Comparison of ENCODE assay signal across 8 cellular contexts in the genomic region with DNA sequence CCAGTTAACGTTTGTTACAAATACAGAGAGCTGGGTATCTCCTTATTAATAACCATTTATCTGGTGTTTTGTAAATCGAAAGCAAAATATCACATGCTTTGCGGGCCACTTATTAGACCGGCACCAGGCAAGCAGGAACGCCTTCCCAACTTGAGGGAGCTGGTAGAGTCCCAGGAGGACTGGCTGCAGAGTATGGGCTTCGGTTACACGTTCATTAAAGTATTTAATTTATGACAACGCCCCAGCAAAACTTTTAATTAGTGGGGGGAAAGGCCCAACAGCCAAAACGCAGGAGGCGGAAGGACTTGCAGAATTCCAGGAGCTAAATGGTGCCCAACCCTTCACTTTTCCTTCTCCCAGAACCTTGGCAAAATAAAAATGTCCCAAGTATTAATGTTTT. TPM values are rescaled to one million over a fixed set of nuclear protein-coding genes. Genes with fewer than 3 reads are reported as not detected.
DNase-seq lines count a peak whose midpoint lies in the region; FAIRE-seq and TF ChIP-seq lines count a peak whose summit lies in the region.

No MANE protein-coding gene starts in this region.

- peak overlapping the region; percentile 78 to 84 for H3K9ac ChIP-seq in kidney (ENCODE audit: low read length in 2 of 2)

- no peak for FAIRE-seq in kidney (lab: Jason Lieb, UNC)

- intact Hi-C loops in kidney (cut with DNase I): loop anchor here (10.0 kb wide), 1 partner anchor 102 kb away; no protein-coding TSS in a partner anchor

- peaks cover 0 to 26% of the 10 kb centered on the region in 2 donors for H3K36me3 ChIP-seq in kidney (ENCODE audit: control insufficient read depth in 1 of 2, insufficient read depth in 2 of 2, low read length in 2 of 2)

- H3K4me1 ChIP-seq in kidney (ENCODE audit: control insufficient read depth in 1 of 2, insufficient read depth in 1 of 2, low read depth in 1 of 2, low read length in 2 of 2): peaks cover 43 to 50% of the 10 kb centered on the region in 2 donors

- H3K27me3 Mint-ChIP-seq in T-helper 2 cell treated with Interferon-gamma antibody and Interleukin-4, amounts not matched to agents 5 μg/mL and 100 μg/mL, for 36 hours (ENCODE audit: low read depth): peaks cover under 1% of the 10 kb centered on the region
- H3K27me3 Mint-ChIP-seq in activated naive CD8-positive, alpha-beta T cell: no peaks in the 10 kb centered on the region

- H3K4me3 ChIP-seq in kidney (ENCODE audit: low read length in 2 of 2): peak overlapping the region; percentile 82 to 99

- no peak for DNase-seq in T-helper 2 cell treated with Interferon-gamma antibody and Interleukin-4, amounts not matched to agents 5 μg/mL and 100 μg/mL, for 36 hours (ENCODE audit: low spot score)
- DNase-seq in T-helper 2 cell (no peak), kidney (no peak), substantia nigra (lab: John Stamatoyannopoulos, UW) (no peak), OCI-M1 (lab: John Stamatoyannopoulos, UW) (no peak), NCI-H510A treated with DMSO at 0.1 percent for 48 hours (lab: John Stamatoyannopoulos, UW) (no peak)
- DNase-seq in activated CD4-positive, CD25-positive, alpha-beta regulatory T cell treated with anti-CD3 and anti-CD28 coated beads, Interleukin-2, amount 50 U/mL, for 72 hours: no peak

- no peak overlapping the region for H3K27ac Mint-ChIP-seq in T-helper 2 cell treated with Interferon-gamma antibody and Interleukin-4, amounts not matched to agents 5 μg/mL and 100 μg/mL, for 36 hours
- H3K27ac Mint-ChIP-seq in activated naive CD8-positive, alpha-beta T cell: no peak overlapping the region

- no peaks in the 10 kb centered on the region for H3K9me3 ChIP-seq in kidney (ENCODE audit: control insufficient read depth in 1 of 2, low read length in 2 of 2)

- H3K27ac ChIP-seq in kidney (ENCODE audit: low read depth in 2 of 2, low read length in 2 of 2): peak overlapping the region; percentile 92
- H3K27ac ChIP-seq in substantia nigra (ENCODE audit: low read depth, low read length, poor library complexity, severe bottlenecking): peak overlapping the region; percentile 88

- no peak for TF ChIP-seq CTCF in kidney (IDR thresholded peaks at IDR 0.05; ENCODE audit: borderline replicate concordance, extremely low read depth, insufficient read depth)

- H3K4me3 Mint-ChIP-seq in T-helper 2 cell treated with Interferon-gamma antibody and Interleukin-4, amounts not matched to agents 5 μg/mL and 100 μg/mL, for 36 hours: peak overlapping the region; percentile 92
- peak overlapping the region; percentile 97 for H3K4me3 Mint-ChIP-seq in activated naive CD8-positive, alpha-beta T cell

- H3K9me3 Mint-ChIP-seq in T-helper 2 cell treated with Interferon-gamma antibody and Interleukin-4, amounts not matched to agents 5 μg/mL and 100 μg/mL, for 36 hours: no peaks in the 10 kb centered on the region
- no peaks in the 10 kb centered on the region for H3K9me3 Mint-ChIP-seq in activated naive CD8-positive, alpha-beta T cell (ENCODE audit: low read depth)

- H3K36me3 Mint-ChIP-seq in T-helper 2 cell treated with Interferon-gamma antibody and Interleukin-4, amounts not matched to agents 5 μg/mL and 100 μg/mL, for 36 hours (ENCODE audit: low read depth): peaks cover 69% of the 10 kb centered on the region
- peaks cover 11% of the 10 kb centered on the region for H3K36me3 Mint-ChIP-seq in activated naive CD8-positive, alpha-beta T cell

- peaks cover 56% of the 10 kb centered on the region for H3K4me1 Mint-ChIP-seq in T-helper 2 cell treated with Interferon-gamma antibody and Interleukin-4, amounts not matched to agents 5 μg/mL and 100 μg/mL, for 36 hours (ENCODE audit: low read depth)
- H3K4me1 Mint-ChIP-seq in activated naive CD8-positive, alpha-beta T cell (ENCODE audit: low read depth): peaks cover 70% of the 10 kb centered on the region

RNA-seq across cellular contexts. Expression of a gene that starts 3.7 kb away (rescaled TPM):
- total RNA-seq in kidney: 32.6 TPM
- 17.3 TPM for polyA plus RNA-seq in kidney (ENCODE audit: insufficient read depth, low read depth, low replicate concordance)
